In genomic region chr22:45804986-45805325, GRCh38 we compare ENCODE assay signal across 11 cellular contexts.
A peak's percentile ranks its signal among the peaks of the same experiment; 100 is the strongest.
DNase-seq lines count a peak whose midpoint lies in the region; ATAC-seq and TF ChIP-seq lines count a peak whose summit lies in the region.
"Had no signal": no experiment of that assay in that cellular context is flagged by ENCODE, and none has a peak within 500 bp of the region (broad histone marks: within the 10 kb centered on the region; RNA-seq: fewer than 3 reads in every experiment).

No MANE protein-coding gene starts in this region.

- H2BK5ac ChIP-seq in mesenchymal stem cell (ENCODE audit: low read depth, low read length, poor library complexity, severe bottlenecking), result no peak overlapping the region

- H3K79me1 ChIP-seq in mesenchymal stem cell (replicated peaks; ENCODE audit: low read length, poor library complexity, severe bottlenecking), result peaks cover 33% of the 10 kb centered on the region

- WGBS in mesenchymal stem cell, result 0% methylated on average over 3 of the region's 3 CpGs

- no peaks in the 10 kb centered on the region for H3K9me3 ChIP-seq in mesenchymal stem cell (ENCODE audit: control insufficient read depth, low read length)

- H3K14ac ChIP-seq in mesenchymal stem cell (ENCODE audit: low read length in 2 of 2), result no peak overlapping the region

- in situ Hi-C loops in GM13976 (cut with MboI; ENCODE audit: low sequenced_read_pairs, unreplicated experiment), result no loop called here

- intact Hi-C loops in Calu3 (cut with micrococcal nuclease; ENCODE audit: unreplicated experiment) (no loop called here), dorsolateral prefrontal cortex (cut with DNase I) (no loop called here)

- H3K9ac ChIP-seq in mesenchymal stem cell (ENCODE audit: low read length), result peak overlapping the region; percentile 4
- H3K9ac ChIP-seq: parathyroid adenoma had no signal

- no peak overlapping the region for H2BK12ac ChIP-seq in mesenchymal stem cell (ENCODE audit: low read length in 2 of 2)

- no peak overlapping the region for H2BK120ac ChIP-seq in mesenchymal stem cell (ENCODE audit: low read depth, low read length)

- H3K36me3 ChIP-seq in mesenchymal stem cell (ENCODE audit: control insufficient read depth in 1 of 2, insufficient read depth in 2 of 2, low read depth in 1 of 2, low read length in 2 of 2), result peaks cover 13 to 36% of the 10 kb centered on the region in 2 experiments

- no peaks in the 10 kb centered on the region for H3K27me3 Mint-ChIP-seq in Calu3 (ENCODE audit: unreplicated experiment)

- H3K4me1 Mint-ChIP-seq in Calu3 (ENCODE audit: low read depth, unreplicated experiment), result peaks cover 69% of the 10 kb centered on the region

- H3K4me3 ChIP-seq in mesenchymal stem cell (ENCODE audit: insufficient read depth in 1 of 2, low read depth in 1 of 2, low read length in 2 of 2), result peak overlapping the region in 1 of 2 experiments; percentile 34
- no peak overlapping the region for H3K4me3 ChIP-seq in dorsolateral prefrontal cortex

- no peak overlapping the region for H3K4me2 ChIP-seq in mesenchymal stem cell (ENCODE audit: low read length, poor library complexity, severe bottlenecking)

- TF ChIP-seq CTCF in Calu3 (IDR thresholded peaks at IDR 0.05; ENCODE audit: unreplicated experiment) (no peak), dorsolateral prefrontal cortex (IDR thresholded peaks at IDR 0.05 in 54 of 56, conservative IDR thresholded peaks at IDR 0.05 in 2 of 56; ENCODE audit: low read depth in 1 of 56, partially characterized antibody in 56 of 56) (no peak), GM13976 (IDR thresholded peaks at IDR 0.05; ENCODE audit: borderline replicate concordance, control extremely low read depth, extremely low read depth, insufficient read depth, missing control alignments) (no peak)

- CTCF ChIA-PET in Calu3 (lab: Charles Lee), result no interaction called here

- H3K23ac ChIP-seq in mesenchymal stem cell (ENCODE audit: low read length in 2 of 2), result no peak overlapping the region

- H2AFZ ChIP-seq in mesenchymal stem cell (ENCODE audit: low read depth, low read length), result no peak overlapping the region
- H2AFZ ChIP-seq: parathyroid adenoma had no signal

- H3K27ac ChIP-seq in mesenchymal stem cell (ENCODE audit: low read length, poor library complexity, severe bottlenecking) (peak overlapping the region; percentile 59), dorsolateral prefrontal cortex (peak overlapping the region in 1 of 59 donors; percentile 3)
- H3K27ac ChIP-seq: parathyroid adenoma had no signal

- no peak overlapping the region for H2AK5ac ChIP-seq in mesenchymal stem cell (ENCODE audit: low read length, severe bottlenecking)

- peak overlapping the region; percentile 53 for H3K27ac Mint-ChIP-seq in Calu3 (ENCODE audit: unreplicated experiment)

- no peak overlapping the region for H4K8ac ChIP-seq in mesenchymal stem cell (ENCODE audit: low read length)

- no peaks in the 10 kb centered on the region for H3K9me3 Mint-ChIP-seq in Calu3 (ENCODE audit: low read depth, unreplicated experiment)

- H3K4ac ChIP-seq in mesenchymal stem cell (ENCODE audit: low read depth in 1 of 2, low read length in 2 of 2), result no peak overlapping the region

- peak overlapping the region; percentile 16 for H3K4me3 Mint-ChIP-seq in Calu3 (ENCODE audit: low read depth, unreplicated experiment)

- H3K27me3 ChIP-seq in mesenchymal stem cell (ENCODE audit: control insufficient read depth in 1 of 2, insufficient read depth in 1 of 2, low read length in 2 of 2), result no peaks in the 10 kb centered on the region
- no peaks in the 10 kb centered on the region for H3K27me3 ChIP-seq in dorsolateral prefrontal cortex

- H3K4me1 ChIP-seq in mesenchymal stem cell (ENCODE audit: control insufficient read depth, insufficient read depth, low read depth, low read length), result peaks cover 1% of the 10 kb centered on the region
- H3K4me1 ChIP-seq: parathyroid adenoma had no signal

- BruUV-seq in Calu3 (replicated peaks; lab: Mats Ljungman, UMichigan), result no TSS peak

- no peak overlapping the region for H3K18ac ChIP-seq in mesenchymal stem cell (ENCODE audit: low read depth in 1 of 2, low read length in 2 of 2)

- H3K36me3 Mint-ChIP-seq in Calu3 (ENCODE audit: insufficient read depth, unreplicated experiment), result peaks cover 33% of the 10 kb centered on the region

- DNase-seq in Calu3, result peak; percentile 43
- DNase-seq in MV-4-11 (lab: John Stamatoyannopoulos, UW), result peak; percentile 75
- DNase-seq in astrocyte of the hippocampus (ENCODE audit: low read depth, low spot score), result peak; percentile 95
- peak; percentile 98 for DNase-seq in mesenchymal stem cell
- DNase-seq in dorsolateral prefrontal cortex, result no peak
- no peak for DNase-seq in activated CD8-positive, alpha-beta memory T cell treated with anti-CD3 and anti-CD28 coated beads, Interleukin-2, amount 50 U/mL, for 48 hours
- DNase-seq in GM13976 (ENCODE audit: low spot score), result no peak
- DNase-seq: cerebellar nuclear complex, Right ventricle myocardium superior had no signal

- H4K91ac ChIP-seq in mesenchymal stem cell (ENCODE audit: low read length), result no peak overlapping the region

- H2BK15ac ChIP-seq in mesenchymal stem cell (ENCODE audit: low read depth, poor library complexity, severe bottlenecking), result no peak overlapping the region

- ATAC-seq in GM21825 (IDR thresholded peaks at IDR 0.05; ENCODE audit: unreplicated experiment), result no peak

Comparison
In these comparisons a context has a peak if more than half of its experiments do, and no peak if none do; other contexts are left out.
1. DNase-seq: peak in Calu3 (single experiment), MV-4-11 (single experiment), astrocyte of the hippocampus (single experiment) and mesenchymal stem cell (single experiment); none in dorsolateral prefrontal cortex (0 of 10), activated CD8-positive, alpha-beta memory T cell treated with anti-CD3 and anti-CD28 coated beads, Interleukin-2, amount 50 U/mL, for 48 hours (single experiment) and GM13976 (single experiment).